ENCODE assay signal across 28 cellular contexts in the genomic region with DNA sequence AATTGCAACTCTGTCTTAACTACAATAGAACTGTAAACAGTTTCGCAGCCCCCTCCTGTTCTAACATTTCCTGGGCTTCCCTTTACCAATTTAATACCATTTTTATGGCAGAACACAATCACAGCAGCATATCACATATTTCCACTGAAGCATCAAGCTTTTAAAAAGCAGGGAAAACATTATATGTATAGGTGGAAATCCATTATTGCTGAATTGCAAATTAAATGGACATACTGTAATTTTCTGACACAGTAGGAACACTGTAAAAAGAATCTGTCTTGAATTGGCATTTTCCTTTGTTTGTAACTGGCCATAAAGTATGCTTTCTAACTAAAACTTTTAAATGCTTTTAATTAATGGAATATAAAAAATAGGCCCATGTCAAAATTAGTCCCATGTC.
"Had no signal": no experiment of that assay in that cellular context is flagged by ENCODE, and none has a peak within 500 bp of the region (broad histone marks: within the 10 kb centered on the region; RNA-seq: fewer than 3 reads in every experiment).

No MANE protein-coding gene starts in this region.

- H3K27ac ChIP-seq: ascending aorta, breast epithelium, cardiac muscle cell, colonic mucosa had no signal

- H3K36me3 ChIP-seq: ascending aorta, breast epithelium, cardiac muscle cell, colonic mucosa had no signal

- DNase-seq: activated CD4-positive, alpha-beta memory T cell treated with anti-CD3 and anti-CD28 coated beads for 36 hours; activated CD4-positive, alpha-beta T cell treated with anti-CD3 and anti-CD28 coated beads for 36 hours; activated CD4-positive, alpha-beta T cell treated with anti-CD3 and anti-CD28 coated beads, Interleukin-2, amount 10 ng/mL, durations not matched to agents 24 days and 14 days; activated CD4-positive, CD25-positive, alpha-beta regulatory T cell; activated CD4-positive, CD25-positive, alpha-beta regulatory T cell treated with anti-CD3 and anti-CD28 coated beads, Interleukin-2, amount 50 U/mL, for 72 hours; activated CD8-positive, alpha-beta memory T cell treated with anti-CD3 and anti-CD28 coated beads, Interleukin-2, amount 10 ng/mL, durations not matched to agents 7 days and 5 days; activated CD8-positive, alpha-beta memory T cell treated with anti-CD3 and anti-CD28 coated beads, Interleukin-2, amount 50 U/mL, for 4 hours; activated CD8-positive, alpha-beta T cell treated with anti-CD3 and anti-CD28 coated beads, Interleukin-2, amount 10 ng/mL, durations not matched to agents 7 days and 5 days; activated gamma-delta T cell; activated naive CD4-positive, alpha-beta T cell; activated naive CD4-positive, alpha-beta T cell treated with anti-CD3 and anti-CD28 coated beads, Interleukin-2, amount 10 ng/mL, durations not matched to agents 7 days and 5 days; activated naive CD8-positive, alpha-beta T cell treated with anti-CD3 and anti-CD28 coated beads, Interleukin-2, amount 10 ng/mL, durations not matched to agents 7 days and 5 days; activated T-cell treated with anti-CD3 and anti-CD28 coated beads, Interleukin-2, amount 50 U/mL, for 1 hour; activated T-cell treated with anti-CD3 and anti-CD28 coated beads, Interleukin-2, amount 50 U/mL, for 48 hours; central memory CD4-positive, alpha-beta T cell; cerebellar nuclear complex; colonic mucosa; effector CD8-positive, alpha-beta T cell; endodermal cell; foreskin fibroblast; head of caudate nucleus; T-helper 2 cell had no signal

- H3K9me3 ChIP-seq: colonic mucosa had no signal

- H3K27me3 ChIP-seq: ascending aorta, breast epithelium, cardiac muscle cell, colonic mucosa had no signal

- H3K4me3 ChIP-seq: ascending aorta, breast epithelium, cardiac muscle cell, colonic mucosa had no signal

- ATAC-seq: activated CD4-positive, alpha-beta T cell treated with anti-CD3 and anti-CD28 coated beads for 36 hours; activated CD8-positive, alpha-beta memory T cell treated with anti-CD3 and anti-CD28 coated beads, Interleukin-2, amount 10 ng/mL, durations not matched to agents 7 days and 5 days; activated CD8-positive, alpha-beta T cell treated with anti-CD3 and anti-CD28 coated beads, Interleukin-2, amount 10 ng/mL, durations not matched to agents 7 days and 5 days; activated naive CD4-positive, alpha-beta T cell treated with anti-CD3 and anti-CD28 coated beads, Interleukin-2, amount 50 U/mL, for 72 hours; esophagus mucosa had no signal

- H3K4me1 ChIP-seq: ascending aorta, breast epithelium, colonic mucosa had no signal

- FAIRE-seq: frontal cortex had no signal
